ENCODE assay signal across 8 cellular contexts in the genomic region with DNA sequence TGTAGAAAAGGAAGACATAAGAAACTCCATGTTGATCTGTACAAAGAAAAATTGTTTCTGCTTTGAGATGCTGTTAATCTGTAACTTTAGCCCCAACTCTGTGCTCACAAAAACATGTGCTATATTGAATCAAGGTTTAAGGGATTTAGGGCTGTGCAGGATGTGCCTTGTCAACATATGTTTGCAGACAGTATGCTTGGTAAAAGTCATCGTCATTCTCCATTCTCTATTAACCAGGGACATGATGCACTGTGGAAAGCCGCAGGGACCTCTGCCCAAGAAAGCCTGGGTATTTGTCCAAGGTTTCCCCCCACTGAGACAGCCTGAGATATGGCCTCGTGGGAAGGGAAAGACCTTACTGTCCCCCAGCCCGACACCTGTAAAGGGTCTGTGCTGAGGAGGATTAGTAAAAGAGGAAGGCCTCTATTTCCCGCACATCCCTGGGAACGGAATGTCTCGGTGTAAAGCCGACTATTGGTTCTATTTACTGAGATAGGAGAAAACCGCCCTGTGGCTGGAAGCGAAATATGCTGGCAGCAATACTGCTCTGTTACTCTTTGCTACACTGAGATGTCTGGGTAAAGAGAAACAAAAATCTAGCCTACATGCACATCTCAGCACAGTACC. TPM values are rescaled to one million over a fixed set of nuclear protein-coding genes. Genes with fewer than 3 reads are reported as not detected.
DNase-seq lines count a peak whose midpoint lies in the region; ATAC-seq and TF ChIP-seq lines count a peak whose summit lies in the region.
"Not testable (repeated sequence)": the region's sequence is repeated elsewhere in the genome, so short reads cannot be mapped to it uniquely, and the experiment has no call there.

No MANE protein-coding gene starts in this region.

- peak overlapping the region; percentile 93 for H3K4me3 Mint-ChIP-seq in CD8-positive, alpha-beta T cell
- H3K4me3 Mint-ChIP-seq in activated CD4-positive, alpha-beta memory T cell treated with anti-CD3 and anti-CD28 coated beads, Interleukin-2, amount 10 ng/mL, durations not matched to agents 7 days and 5 days, result not testable (repeated sequence)
- H3K4me3 Mint-ChIP-seq in activated naive CD8-positive, alpha-beta T cell, result peak overlapping the region; percentile 94
- peak overlapping the region; percentile 9 for H3K4me3 Mint-ChIP-seq in neural progenitor cell

- H3K27me3 ChIP-seq in CD8-positive, alpha-beta T cell (ENCODE audit: insufficient read depth, low read length); PC-3 (ENCODE audit: low read length); endocrine pancreas (ENCODE audit: control insufficient read depth, insufficient read depth, low read length); lower lobe of right lung (ENCODE audit: low read depth); neural progenitor cell; subcutaneous abdominal adipose tissue (ENCODE audit: control insufficient read depth in 5 of 5, insufficient read depth in 4 of 5, low read length in 5 of 5): not testable (repeated sequence)

- H3K9me3 Mint-ChIP-seq in CD8-positive, alpha-beta T cell; activated CD4-positive, alpha-beta memory T cell treated with anti-CD3 and anti-CD28 coated beads, Interleukin-2, amount 10 ng/mL, durations not matched to agents 7 days and 5 days; activated naive CD8-positive, alpha-beta T cell (ENCODE audit: low read depth); neural progenitor cell: not testable (repeated sequence)

- H3K4me1 Mint-ChIP-seq in CD8-positive, alpha-beta T cell (ENCODE audit: low read depth), result peaks cover 59% of the 10 kb centered on the region
- peaks cover 51% of the 10 kb centered on the region for H3K4me1 Mint-ChIP-seq in activated CD4-positive, alpha-beta memory T cell treated with anti-CD3 and anti-CD28 coated beads, Interleukin-2, amount 10 ng/mL, durations not matched to agents 7 days and 5 days
- H3K4me1 Mint-ChIP-seq in activated naive CD8-positive, alpha-beta T cell (ENCODE audit: low read depth), result peaks cover 55% of the 10 kb centered on the region
- peaks cover 24% of the 10 kb centered on the region for H3K4me1 Mint-ChIP-seq in neural progenitor cell

- intact Hi-C loops in CD8-positive, alpha-beta T cell (cut with DNase I, micrococcal nuclease), result loop anchor here (5.0 to 10.0 kb wide), 5 partner anchors 318 to 1273 kb away; a partner anchor contains a TSS
- intact Hi-C loops in PC-3 (cut with micrococcal nuclease), result loop anchor here (10.0 kb wide), 2 partner anchors 320 to 1250 kb away; a partner anchor contains a TSS
- intact Hi-C loops in lower lobe of right lung (cut with DNase I), result not testable (repeated sequence)

- H3K36me3 ChIP-seq in CD8-positive, alpha-beta T cell (ENCODE audit: insufficient read depth, low read length), result peaks cover 29% of the 10 kb centered on the region
- H3K36me3 ChIP-seq in PC-3 (ENCODE audit: low read depth, low read length), result peaks cover 36% of the 10 kb centered on the region
- H3K36me3 ChIP-seq in endocrine pancreas (ENCODE audit: control insufficient read depth, insufficient read depth, low read length); neural progenitor cell: not testable (repeated sequence)
- peaks cover 56% of the 10 kb centered on the region for H3K36me3 ChIP-seq in lower lobe of right lung
- peaks cover 0 to 52% (median 43%) of the 10 kb centered on the region in 5 donors for H3K36me3 ChIP-seq in subcutaneous abdominal adipose tissue (ENCODE audit: control insufficient read depth in 5 of 5, insufficient read depth in 5 of 5, low read length in 5 of 5)

- H3K4me3 ChIP-seq in CD8-positive, alpha-beta T cell (ENCODE audit: low read depth, low read length); endocrine pancreas (ENCODE audit: control insufficient read depth, insufficient read depth, low read length); lower lobe of right lung; neural progenitor cell; subcutaneous abdominal adipose tissue (ENCODE audit: low read depth in 1 of 5, low read length in 5 of 5): not testable (repeated sequence)
- peak overlapping the region; percentile 93 for H3K4me3 ChIP-seq in PC-3 (ENCODE audit: low read length)

- POLR2A ChIA-PET in CD8-positive, alpha-beta T cell (lab: Charles Lee); PC-3 (lab: Charles Lee; ENCODE audit: unreplicated experiment): not testable (repeated sequence)
- POLR2A ChIA-PET in activated CD4-positive, alpha-beta memory T cell treated with anti-CD3 and anti-CD28 coated beads, Interleukin-2, amount 10 ng/mL, durations not matched to agents 7 days and 5 days (lab: Charles Lee), result interaction anchor here (3.8 kb wide), 1 partner anchor 30 kb away, joined by 13 read pairs; a partner anchor contains a TSS

- TF ChIP-seq CTCF in CD8-positive, alpha-beta T cell (IDR thresholded peaks at IDR 0.05); PC-3 (conservative IDR thresholded peaks at IDR 0.05; ENCODE audit: low read depth, low read length); lower lobe of right lung (IDR thresholded peaks at IDR 0.05); neural progenitor cell (IDR thresholded peaks at IDR 0.05): not testable (repeated sequence)

- H3K4me2 ChIP-seq in PC-3 (ENCODE audit: low read length), result peak overlapping the region; percentile 81
- H3K4me2 ChIP-seq in neural progenitor cell, result not testable (repeated sequence)

- H4K20me1 ChIP-seq in PC-3 (ENCODE audit: low read length), result not testable (repeated sequence)
- H4K20me1 ChIP-seq in neural progenitor cell (ENCODE audit: low read depth), result peaks cover 26% of the 10 kb centered on the region

- H3K9ac ChIP-seq in PC-3 (ENCODE audit: low read length) (peak overlapping the region; percentile 28), endocrine pancreas (ENCODE audit: control insufficient read depth, insufficient read depth, low read length) (peak overlapping the region; percentile 10)
- H3K9ac ChIP-seq in neural progenitor cell; subcutaneous abdominal adipose tissue (ENCODE audit: low read length in 5 of 5): not testable (repeated sequence)

- H3K9me2 ChIP-seq in PC-3 (replicated peaks; ENCODE audit: low read length), result not testable (repeated sequence)

- CTCF ChIA-PET in CD8-positive, alpha-beta T cell (lab: Charles Lee); activated CD4-positive, alpha-beta memory T cell treated with anti-CD3 and anti-CD28 coated beads, Interleukin-2, amount 10 ng/mL, durations not matched to agents 7 days and 5 days (lab: Charles Lee): not testable (repeated sequence)
- CTCF ChIA-PET in PC-3 (lab: Charles Lee), result interaction anchor here (1.1 kb wide), 1 partner anchor 113 kb away, joined by 3 read pairs; no protein-coding TSS in a partner anchor

- H3K36me3 Mint-ChIP-seq in CD8-positive, alpha-beta T cell, result peaks cover 66% of the 10 kb centered on the region
- peaks cover 59% of the 10 kb centered on the region for H3K36me3 Mint-ChIP-seq in activated CD4-positive, alpha-beta memory T cell treated with anti-CD3 and anti-CD28 coated beads, Interleukin-2, amount 10 ng/mL, durations not matched to agents 7 days and 5 days (ENCODE audit: low read depth)
- H3K36me3 Mint-ChIP-seq in activated naive CD8-positive, alpha-beta T cell; neural progenitor cell: not testable (repeated sequence)

- H3K27me3 Mint-ChIP-seq in CD8-positive, alpha-beta T cell (ENCODE audit: low read depth); activated CD4-positive, alpha-beta memory T cell treated with anti-CD3 and anti-CD28 coated beads, Interleukin-2, amount 10 ng/mL, durations not matched to agents 7 days and 5 days; activated naive CD8-positive, alpha-beta T cell: not testable (repeated sequence)
- peaks cover 19% of the 10 kb centered on the region for H3K27me3 Mint-ChIP-seq in neural progenitor cell (ENCODE audit: insufficient read depth, low read depth)

- not testable (repeated sequence) for BruUV-seq in PC-3 (replicated peaks; lab: Mats Ljungman, UMichigan)

- peaks cover 32% of the 10 kb centered on the region for H3K4me1 ChIP-seq in CD8-positive, alpha-beta T cell (ENCODE audit: insufficient read depth, low read length)
- H3K4me1 ChIP-seq in PC-3 (ENCODE audit: insufficient read depth, low read length) (peaks cover 56% of the 10 kb centered on the region), lower lobe of right lung (peaks cover 68% of the 10 kb centered on the region), neural progenitor cell (peaks cover 12% of the 10 kb centered on the region), subcutaneous abdominal adipose tissue (ENCODE audit: control insufficient read depth in 5 of 5, insufficient read depth in 5 of 5, low read length in 5 of 5) (peaks cover 12 to 82% (median 71%) of the 10 kb centered on the region in 5 donors)
- H3K4me1 ChIP-seq in endocrine pancreas (ENCODE audit: control insufficient read depth, insufficient read depth, low read length), result not testable (repeated sequence)

- H3K27ac ChIP-seq in CD8-positive, alpha-beta T cell (ENCODE audit: low read depth, low read length); neural progenitor cell: not testable (repeated sequence)
- peak overlapping the region; percentile 95 for H3K27ac ChIP-seq in PC-3 (ENCODE audit: low read length)
- H3K27ac ChIP-seq in lower lobe of right lung, result peak overlapping the region; percentile 7
- peak overlapping the region; percentile 81 for H3K27ac ChIP-seq in subcutaneous abdominal adipose tissue (ENCODE audit: low read depth, low read length)

- not testable (repeated sequence) for H3F3A ChIP-seq in PC-3 (ENCODE audit: low read length, unreplicated experiment)
- H3F3A ChIP-seq in neural progenitor cell (ENCODE audit: low read depth), result peaks cover 11% of the 10 kb centered on the region

- H3K9me3 ChIP-seq in CD8-positive, alpha-beta T cell (ENCODE audit: low read length); PC-3 (ENCODE audit: low read length); endocrine pancreas (ENCODE audit: control insufficient read depth, low read length); lower lobe of right lung; neural progenitor cell (ENCODE audit: low read depth); subcutaneous abdominal adipose tissue (ENCODE audit: control insufficient read depth in 5 of 5, low read length in 5 of 5): not testable (repeated sequence)

- H2AFZ ChIP-seq in PC-3 (ENCODE audit: low read length); neural progenitor cell (replicated peaks): not testable (repeated sequence)

- ATAC-seq in CD8-positive, alpha-beta T cell; PC-3; lower lobe of right lung: not testable (repeated sequence)

- not testable (repeated sequence) for H3K27ac Mint-ChIP-seq in CD8-positive, alpha-beta T cell; neural progenitor cell
- H3K27ac Mint-ChIP-seq in activated CD4-positive, alpha-beta memory T cell treated with anti-CD3 and anti-CD28 coated beads, Interleukin-2, amount 10 ng/mL, durations not matched to agents 7 days and 5 days, result peak overlapping the region; percentile 63
- peak overlapping the region; percentile 87 for H3K27ac Mint-ChIP-seq in activated naive CD8-positive, alpha-beta T cell

- peaks cover 77% of the 10 kb centered on the region for H3K79me2 ChIP-seq in PC-3 (ENCODE audit: low read length)
- H3K79me2 ChIP-seq in neural progenitor cell (ENCODE audit: low read depth), result peaks cover 19% of the 10 kb centered on the region

- DNase-seq in CD8-positive, alpha-beta T cell, result peak in 1 of 7 experiments; percentile 9
- not testable (repeated sequence) for DNase-seq in PC-3; activated CD4-positive, alpha-beta memory T cell treated with anti-CD3 and anti-CD28 coated beads, Interleukin-2, amount 10 ng/mL, durations not matched to agents 7 days and 5 days; lower lobe of right lung; neural progenitor cell (ENCODE audit: low spot score)

RNA-seq across cellular contexts. Expression of a gene that starts 2.3 kb away (rescaled TPM):
- total RNA-seq in CD8-positive, alpha-beta T cell, result 10 to 100 TPM; 49.4 to 49.9 TPM
- 76.4 and 94.5 TPM in 2 replicates for total RNA-seq in PC-3 (2014; rRNA removed)
- total RNA-seq in activated CD4-positive, alpha-beta memory T cell treated with anti-CD3 and anti-CD28 coated beads, Interleukin-2, amount 10 ng/mL, durations not matched to agents 7 days and 5 days, result 10 to 100 TPM; 76.8 to 77.5 TPM
- 88.3 TPM for total RNA-seq in lower lobe of right lung
- 3.3 and 13.3 TPM in 2 replicates for total RNA-seq in neural progenitor cell (ENCODE audit: low replicate concordance)

RNA-seq across cellular contexts. Expression of a gene that starts 3.8 kb away (rescaled TPM):
- total RNA-seq in CD8-positive, alpha-beta T cell, result 10 to 100 TPM; 32.2 to 32.7 TPM
- total RNA-seq in PC-3 (2014; rRNA removed), result 17.7 and 19.1 TPM in 2 replicates
- 10 to 100 TPM; 87.9 to 91.3 TPM for total RNA-seq in activated CD4-positive, alpha-beta memory T cell treated with anti-CD3 and anti-CD28 coated beads, Interleukin-2, amount 10 ng/mL, durations not matched to agents 7 days and 5 days
- 99.7 TPM for total RNA-seq in lower lobe of right lung
- total RNA-seq in neural progenitor cell (ENCODE audit: low replicate concordance), result 3.1 and 5.5 TPM in 2 replicates

RNA-seq across cellular contexts. Expression of a gene that starts 30.7 kb away (rescaled TPM):
- 10 to 100 TPM; 45.4 to 45.6 TPM for total RNA-seq in CD8-positive, alpha-beta T cell
- total RNA-seq in PC-3 (2014; rRNA removed) (42.2 and 47.7 TPM in 2 replicates), lower lobe of right lung (29.2 TPM), neural progenitor cell (ENCODE audit: low replicate concordance) (60.2 and 65.8 TPM in 2 replicates)
- total RNA-seq in activated CD4-positive, alpha-beta memory T cell treated with anti-CD3 and anti-CD28 coated beads, Interleukin-2, amount 10 ng/mL, durations not matched to agents 7 days and 5 days, result 10 to 100 TPM; 67.5 to 71.3 TPM
